ENCODE assay signal across 8 cellular contexts in the genomic region with DNA sequence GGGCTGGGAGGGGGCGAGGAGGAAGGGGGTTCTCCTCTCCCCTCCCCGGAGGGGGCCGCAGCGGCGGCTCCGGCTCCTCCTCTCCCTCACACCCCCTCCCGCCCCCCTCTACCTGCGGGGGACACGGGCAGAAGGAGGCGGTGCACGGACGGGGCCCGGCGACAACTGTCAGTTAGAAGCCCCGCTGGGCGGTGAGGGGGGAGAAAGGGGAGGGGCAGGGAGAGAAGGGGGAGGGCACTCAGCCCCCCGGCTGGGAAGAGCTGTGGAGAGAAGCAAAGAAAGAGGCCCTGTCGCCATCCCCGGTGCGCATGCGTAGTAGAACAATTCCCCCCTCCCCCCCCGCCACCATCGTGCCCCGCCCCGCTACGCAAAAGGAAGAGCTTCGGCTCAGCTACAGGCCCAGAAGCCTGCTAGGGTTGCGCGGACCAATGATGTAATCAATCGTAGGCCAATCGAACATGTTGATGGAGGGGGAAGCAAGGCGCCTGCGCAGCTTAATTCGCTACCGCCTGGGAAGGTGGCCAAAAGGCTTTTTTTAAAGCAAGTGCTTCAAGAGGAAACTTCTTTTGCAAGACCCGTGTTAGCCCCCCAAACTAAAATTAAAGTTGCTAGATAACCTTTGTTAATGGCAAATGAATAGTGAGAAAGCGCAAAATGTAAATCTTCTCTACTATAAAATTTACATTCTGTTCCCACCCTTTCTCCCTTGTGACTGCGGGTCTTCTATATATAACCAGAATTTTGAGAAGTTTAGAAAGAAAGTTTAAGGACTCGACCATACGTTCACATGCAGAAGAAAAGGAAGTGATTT. TPM values are rescaled to one million over a fixed set of nuclear protein-coding genes. Genes with fewer than 3 reads are reported as not detected.
DNase-seq lines count a peak whose midpoint lies in the region; ATAC-seq, FAIRE-seq and TF ChIP-seq lines count a peak whose summit lies in the region.

No MANE protein-coding gene starts in this region.

- H3K4me3 Mint-ChIP-seq in Caco-2 (ENCODE audit: unreplicated experiment) (peak overlapping the region; percentile 89), endodermal cell (peak overlapping the region; percentile 80)

- H3K27me3 Mint-ChIP-seq in Caco-2 (ENCODE audit: insufficient read depth, unreplicated experiment): no peaks in the 10 kb centered on the region
- H3K27me3 Mint-ChIP-seq in endodermal cell (ENCODE audit: insufficient read depth): no peaks in the 10 kb centered on the region

- peak; percentile 95 for FAIRE-seq in HTR-8/SVneo (lab: Jason Lieb, UNC)

- H3K36me3 ChIP-seq in Caco-2 (ENCODE audit: control insufficient read depth, insufficient read depth, low read length) (no peaks in the 10 kb centered on the region), endodermal cell (ENCODE audit: control insufficient read depth, insufficient read depth, low read length) (peaks cover 42% of the 10 kb centered on the region)

- WGBS in endodermal cell (ENCODE audit: insufficient coverage in 1 of 2, insufficient read length in 1 of 2), 2 experiments: 2 to 3% methylated on average over 9 to 29 of the region's 40 CpGs

- no TSS peak for BruUV-seq in Caco-2 (replicated peaks; lab: Mats Ljungman, UMichigan)

- intact Hi-C loops in Caco-2 (cut with micrococcal nuclease; ENCODE audit: unreplicated experiment): loop anchor here (5.0 kb wide), 1 partner anchor 381 kb away; the partner anchor contains the start of gene RIC1

- H3K9ac ChIP-seq in endodermal cell (ENCODE audit: extremely low read depth, low read length, poor library complexity, severe bottlenecking): peak overlapping the region; percentile 56

- H3K9me3 Mint-ChIP-seq in Caco-2 (ENCODE audit: unreplicated experiment) (no peaks in the 10 kb centered on the region), endodermal cell (no peaks in the 10 kb centered on the region)

- H3K4me1 Mint-ChIP-seq in Caco-2 (ENCODE audit: low read depth, unreplicated experiment) (peaks cover 19% of the 10 kb centered on the region), endodermal cell (peaks cover 21% of the 10 kb centered on the region)

- H3K27me3 ChIP-seq in Caco-2 (replicated peaks; ENCODE audit: control insufficient read depth, insufficient read depth, low read length) (no peaks in the 10 kb centered on the region), endodermal cell (ENCODE audit: control insufficient read depth, insufficient read depth, low read length, poor library complexity, severe bottlenecking) (no peaks in the 10 kb centered on the region)

- CTCF ChIA-PET in Caco-2 (lab: Charles Lee): interaction anchor here (0.6 to 1.1 kb wide), 6 partner anchors 46 to 298 kb away, joined by 3 to 8 read pairs (median 4); no protein-coding TSS in a partner anchor

- H3K4me3 ChIP-seq in Caco-2 (ENCODE audit: low read depth, low read length) (peak overlapping the region; percentile 70), endodermal cell (ENCODE audit: low read length) (peak overlapping the region; percentile 91)

- TF ChIP-seq CTCF in Caco-2 (IDR thresholded peaks at IDR 0.05; ENCODE audit: insufficient read depth in 1 of 2, low read depth in 1 of 2, low read length in 1 of 2, severe bottlenecking in 1 of 2, unreplicated experiment in 1 of 2): no peak
- TF ChIP-seq CTCF in endodermal cell (conservative IDR thresholded peaks at IDR 0.05): no peak

- H3K27ac Mint-ChIP-seq in Caco-2 (ENCODE audit: unreplicated experiment): peak overlapping the region; percentile 19
- H3K27ac Mint-ChIP-seq in endodermal cell: peak overlapping the region; percentile 94

- H3K27ac ChIP-seq in endodermal cell (ENCODE audit: low read depth, low read length): peak overlapping the region; percentile 96

- peak; percentile 61 for ATAC-seq in GM21381 (IDR thresholded peaks at IDR 0.05; ENCODE audit: unreplicated experiment)

- POLR2A ChIA-PET in Caco-2 (lab: Charles Lee): interaction anchor here (0.6 to 1.0 kb wide), 6 partner anchors 14 to 566 kb away, joined by 3 to 5 read pairs (median 4); partner anchors contain the start of gene RIC1

- H3K9me3 ChIP-seq in Caco-2: no peaks in the 10 kb centered on the region
- no peaks in the 10 kb centered on the region for H3K9me3 ChIP-seq in endodermal cell (ENCODE audit: control insufficient read depth, low read length)

- DNase-seq in Caco-2 (peak; percentile 89 to 95), HTR-8/SVneo (ENCODE audit: insufficient read length, low spot score) (peak; percentile 90), NOMO-1 treated with DMSO at 0.1 percent for 48 hours (lab: John Stamatoyannopoulos, UW; ENCODE audit: unreplicated experiment) (peak; percentile 82), endodermal cell (peak; percentile 100), mesenteric fat pad (ENCODE audit: low spot score) (peak; percentile 94)
- peak; percentile 90 for DNase-seq in activated CD8-positive, alpha-beta memory T cell treated with anti-CD3 and anti-CD28 coated beads, Interleukin-2, amount 50 U/mL, for 24 hours (ENCODE audit: extremely low read depth)
- peak; percentile 90 for DNase-seq in stimulated activated CD8-positive, alpha-beta memory T cell treated with anti-CD3 and anti-CD28 coated beads, Interleukin-15, amount 100 ng/mL, for 1 hour (ENCODE audit: low read depth)

- peaks cover 25% of the 10 kb centered on the region for H3K36me3 Mint-ChIP-seq in Caco-2 (ENCODE audit: insufficient read depth, unreplicated experiment)
- H3K36me3 Mint-ChIP-seq in endodermal cell (ENCODE audit: low read depth): peaks cover 27% of the 10 kb centered on the region

- H3K4me1 ChIP-seq in Caco-2 (peaks cover 7% of the 10 kb centered on the region; the same call in 1 of the 2 replicates), endodermal cell (ENCODE audit: control insufficient read depth, insufficient read depth, low read length) (no peaks in the 10 kb centered on the region)

RNA-seq across cellular contexts. Expression of gene RANBP6, which starts 7.0 kb away (rescaled TPM):
- total RNA-seq in Caco-2 (2022) (13.7 and 16.5 TPM in 2 replicates), endodermal cell (10 to 100 TPM; 19.5 to 21.3 TPM), mesenteric fat pad (12.1 TPM)
- 34.7 TPM for polyA plus RNA-seq in endodermal cell (2013, experiment 1 of 2)
- polyA plus RNA-seq in endodermal cell (2013, experiment 2 of 2): 28.5 TPM

Comparison
In these comparisons a context has a peak if more than half of its experiments do, and no peak if none do; other contexts are left out.
1. Peak in every context shown above with its lines: DNase-seq, ATAC-seq, H3K4me3 ChIP-seq and H3K27ac ChIP-seq.